In the genomic region with DNA sequence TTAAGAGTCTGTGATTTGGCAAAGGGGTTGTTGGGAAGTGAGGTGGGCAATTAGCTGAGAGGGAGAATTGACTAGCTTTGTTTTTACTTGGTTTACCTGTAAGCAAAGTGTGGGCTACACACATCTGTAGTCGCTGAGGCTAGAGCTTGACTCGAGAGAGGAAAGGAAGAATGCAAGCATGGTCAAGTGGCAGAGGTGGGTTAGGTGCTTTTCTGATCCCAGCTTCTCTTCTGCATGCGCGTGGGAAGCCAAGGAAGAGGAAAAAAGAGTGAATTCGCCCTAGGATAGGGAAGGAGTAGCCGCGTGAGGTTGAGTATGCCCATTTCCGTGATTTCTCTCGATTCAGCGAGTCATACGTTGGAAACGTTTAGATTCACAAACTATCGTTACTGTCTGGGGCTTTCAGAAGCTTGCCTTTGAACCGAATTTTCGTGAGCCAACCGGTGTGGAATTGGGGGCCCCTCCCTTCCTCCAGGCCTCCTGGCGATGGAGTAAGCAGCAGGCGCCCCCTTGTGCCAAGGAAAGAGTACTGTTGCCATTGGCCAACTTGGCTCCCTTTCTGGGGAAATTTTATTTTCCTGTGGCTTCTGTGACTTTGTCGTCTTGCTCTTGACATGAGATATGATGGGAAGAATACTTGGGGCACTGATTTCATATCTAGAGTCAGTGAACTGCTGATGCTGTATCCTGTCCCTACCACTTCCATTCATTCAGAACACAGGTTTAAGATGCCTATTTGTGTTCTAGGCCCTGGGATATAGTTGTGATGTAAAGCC, we compare ENCODE assay signal across 8 cellular contexts. TPM values are rescaled to one million over a fixed set of nuclear protein-coding genes. Genes with fewer than 3 reads are reported as not detected.
DNase-seq lines count a peak whose midpoint lies in the region; ATAC-seq and TF ChIP-seq lines count a peak whose summit lies in the region.

No MANE protein-coding gene starts in this region.

- no peak overlapping the region for H2BK12ac ChIP-seq in H9 (ENCODE audit: insufficient read length, low read depth, low read length)

- TF ChIP-seq CTCF in BJ (IDR thresholded peaks at IDR 0.05; ENCODE audit: insufficient read depth, low read depth, low read length), result peak; percentile 93
- peak; percentile 98 for TF ChIP-seq CTCF in H9 (conservative IDR thresholded peaks at IDR 0.05)
- TF ChIP-seq CTCF in WI38 (IDR thresholded peaks at IDR 0.05; ENCODE audit: low read depth, low read length), result peak; percentile 89
- TF ChIP-seq CTCF in cardiac fibroblast (IDR thresholded peaks at IDR 0.05; ENCODE audit: low read depth, low read length), result peak; percentile 93

- H3K4me3 ChIP-seq in BJ (ENCODE audit: low read depth, low read length) (peak overlapping the region; percentile 54), WI38 (ENCODE audit: low read depth, low read length) (peak overlapping the region; percentile 61), cardiac fibroblast (replicated peaks in 1 of 2; ENCODE audit: low read depth in 2 of 2, low read length in 2 of 2) (peak overlapping the region; percentile 68 to 70)

- H3K4me1 ChIP-seq in H9 (ENCODE audit: insufficient read depth, low read length), result peaks cover 3% of the 10 kb centered on the region; the same call in 1 of the 2 replicates

- no peak overlapping the region for H3K27ac ChIP-seq in H9 (ENCODE audit: insufficient read length, low read depth, low read length)

- H3K36me3 Mint-ChIP-seq in H9 (ENCODE audit: insufficient read depth in 1 of 3, low read depth in 3 of 3), result peaks cover 0 to 7% (median 6%) of the 10 kb centered on the region in 3 experiments; a peak in 6 of 7 replicates

- ATAC-seq in GM19324 (IDR thresholded peaks at IDR 0.05; ENCODE audit: low FRiP score, unreplicated experiment), result no peak

- H2AK5ac ChIP-seq in H9 (ENCODE audit: insufficient read length, low read length), result no peak overlapping the region

- no peak overlapping the region for H3K23ac ChIP-seq in H9 (ENCODE audit: insufficient read length, low read depth, low read length)

- no peak overlapping the region for H2AFZ ChIP-seq in H9 (ENCODE audit: low read length)

- peak overlapping the region; percentile 85 for H3K4me2 ChIP-seq in H9 (ENCODE audit: insufficient read depth, insufficient read length, low read length)

- H3K27me3 ChIP-seq in BJ (ENCODE audit: control insufficient read depth, insufficient read depth, low read length) (no peaks in the 10 kb centered on the region), H9 (ENCODE audit: insufficient read depth, low read length) (no peaks in the 10 kb centered on the region)

- H3K27me3 Mint-ChIP-seq in H9 (ENCODE audit: low read depth), result no peaks in the 10 kb centered on the region; the same call in 1 of the 2 replicates

- no peak overlapping the region for H3T11ph ChIP-seq in H9 (ENCODE audit: low read length)

- H2BK5ac ChIP-seq in H9 (ENCODE audit: insufficient read length, low read length), result no peak overlapping the region

- POLR2A ChIA-PET in BJ (lab: Charles Lee), result interaction anchor here (0.6 to 1.0 kb wide), 4 partner anchors 21 to 577 kb away, joined by 3 to 9 read pairs (median 4); no protein-coding TSS in a partner anchor

- peaks cover 33 to 40% of the 10 kb centered on the region in 2 experiments for H3K4me1 Mint-ChIP-seq in H9

- H3K9ac ChIP-seq in H9 (ENCODE audit: extremely low read depth, insufficient read length, low read length), result peak overlapping the region; percentile 5

- H3K4me3 Mint-ChIP-seq in H9, result peak overlapping the region; percentile 92 to 95

- H3K4ac ChIP-seq in H9 (ENCODE audit: low read depth, low read length), result no peak overlapping the region

- no peak overlapping the region for H2BK20ac ChIP-seq in H9 (ENCODE audit: low read depth, low read length, poor library complexity, severe bottlenecking)

- no peak overlapping the region for H4K8ac ChIP-seq in H9 (replicated peaks; ENCODE audit: insufficient read length, low read depth, low read length)

- H3K56ac ChIP-seq in H9 (ENCODE audit: insufficient read length, low read depth, low read length), result no peak overlapping the region

- peak overlapping the region; percentile 1 to 21 (median 17); a peak in 5 of 7 replicates for H3K27ac Mint-ChIP-seq in H9

- peaks cover 10% of the 10 kb centered on the region for H3K23me2 ChIP-seq in H9 (ENCODE audit: insufficient read length, low read depth, low read length, poor library complexity, severe bottlenecking)

- H3K79me2 ChIP-seq in H9 (ENCODE audit: insufficient read depth, low read length), result no peaks in the 10 kb centered on the region; the same call in 1 of the 2 replicates

- no peak overlapping the region for H4K91ac ChIP-seq in H9 (ENCODE audit: insufficient read length, low read depth, low read length)

- H3K79me1 ChIP-seq in H9 (ENCODE audit: insufficient read depth, low read depth, low read length, poor library complexity, severe bottlenecking), result no peaks in the 10 kb centered on the region

- no peaks in the 10 kb centered on the region for H4K20me1 ChIP-seq in H9 (ENCODE audit: control insufficient read depth, insufficient read depth, insufficient read length)

- no peaks in the 10 kb centered on the region for H3K9me3 Mint-ChIP-seq in H9

- no peak overlapping the region for H2BK120ac ChIP-seq in H9 (ENCODE audit: low read depth, low read length, poor library complexity, severe bottlenecking)

- H3K36me3 ChIP-seq in BJ (ENCODE audit: control insufficient read depth, insufficient read depth, low read length), result peaks cover 2% of the 10 kb centered on the region; the same call in 1 of the 2 replicates

- no peak overlapping the region for H3K14ac ChIP-seq in H9 (ENCODE audit: insufficient read depth, low read length)

- DNase-seq in BJ (ENCODE audit: low read depth) (no peak), H9 (peak; percentile 81), NCI-H2171 (lab: John Stamatoyannopoulos, UW) (peak; percentile 81), cardiac fibroblast (ENCODE audit: low read depth in 2 of 2) (peak; percentile 91 to 93), inferior parietal cortex (ENCODE audit: extremely low spot score) (peak; percentile 94), smooth muscle cell of the brain vasculature (ENCODE audit: low read depth, low spot score) (peak; percentile 57)

- no peak overlapping the region for H2BK15ac ChIP-seq in H9 (ENCODE audit: low read depth, low read length)

- no peaks in the 10 kb centered on the region for H3K9me3 ChIP-seq in H9 (ENCODE audit: control insufficient read depth, low read depth, low read length)

- CTCF ChIA-PET in BJ (lab: Yijun Ruan, JAX), result interaction anchor here (0.6 to 6.2 kb wide), 43 partner anchors 10 to 289 kb away, joined by 3 to 210 read pairs (median 5); no protein-coding TSS in a partner anchor

- no CpG with 5 or more reads among the region's 19 CpGs for WGBS in H9 (ENCODE audit: extremely low coverage, insufficient read length, low lambda C conversion rate)

- no peak overlapping the region for H4K5ac ChIP-seq in H9 (ENCODE audit: insufficient read length, low read depth, low read length)

- H3K18ac ChIP-seq in H9 (ENCODE audit: insufficient read length, low read depth, low read length), result no peak overlapping the region

RNA-seq across cellular contexts. Expression of gene PIGV, which starts 1.3 kb away (rescaled TPM):
- 25.7 and 28.0 TPM in 2 replicates for polyA plus RNA-seq in BJ (2011; rRNA removed)
- polyA minus RNA-seq in BJ (2011; rRNA and poly(A)+ RNA removed), result 23.0 and 34.3 TPM in 2 replicates
- total RNA-seq in H9 (2021), result 7.0 and 7.5 TPM in 2 replicates

RNA-seq across cellular contexts. Expression of gene ZDHHC18, which starts 37.5 kb away (rescaled TPM):
- polyA plus RNA-seq in BJ (2011; rRNA removed), result 26.6 and 42.1 TPM in 2 replicates
- polyA minus RNA-seq in BJ (2011; rRNA and poly(A)+ RNA removed), result 25.3 and 35.0 TPM in 2 replicates
- 33.1 and 38.9 TPM in 2 replicates for total RNA-seq in H9 (2021)
